8 cellular contexts compared by ENCODE assay signal in genomic region chr21:17139189-17139588, GRCh38.
A peak's percentile ranks its signal among the peaks of the same experiment; 100 is the strongest.
DNase-seq lines count a peak whose midpoint lies in the region; ATAC-seq and TF ChIP-seq lines count a peak whose summit lies in the region.
"Not testable (repeated sequence)": the region's sequence is repeated elsewhere in the genome, so short reads cannot be mapped to it uniquely, and the experiment has no call there.

No MANE protein-coding gene starts in this region.

- H3K27ac Mint-ChIP-seq in activated CD8-positive, alpha-beta memory T cell treated with anti-CD3 and anti-CD28 coated beads, Interleukin-2, amount 10 ng/mL, durations not matched to agents 7 days and 5 days = peak overlapping the region; percentile 64
- H3K27ac Mint-ChIP-seq in central memory CD8-positive, alpha-beta T cell (ENCODE audit: low read depth) = peak overlapping the region; percentile 69

- peak overlapping the region; percentile 71 for H3K4me3 Mint-ChIP-seq in activated CD8-positive, alpha-beta memory T cell treated with anti-CD3 and anti-CD28 coated beads, Interleukin-2, amount 10 ng/mL, durations not matched to agents 7 days and 5 days
- H3K4me3 Mint-ChIP-seq in central memory CD8-positive, alpha-beta T cell = peak overlapping the region; percentile 47

- not testable (repeated sequence) for H2BK120ac ChIP-seq in mesenchymal stem cell (ENCODE audit: low read depth, low read length)

- H4K91ac ChIP-seq in mesenchymal stem cell (ENCODE audit: low read length) = not testable (repeated sequence)

- not testable (repeated sequence) for H4K20me1 ChIP-seq in OCI-LY7 (ENCODE audit: insufficient read depth, low read length)

- not testable (repeated sequence) for H2AFZ ChIP-seq in OCI-LY7 (ENCODE audit: low read length); mesenchymal stem cell (ENCODE audit: low read depth, low read length)

- not testable (repeated sequence) for ATAC-seq in activated CD8-positive, alpha-beta memory T cell treated with anti-CD3 and anti-CD28 coated beads, Interleukin-2, amount 10 ng/mL, durations not matched to agents 7 days and 5 days; central memory CD8-positive, alpha-beta T cell (replicated peaks; ENCODE audit: extremely low read depth, poor library complexity, severe bottlenecking)
- ATAC-seq in Right ventricle myocardium superior (ENCODE audit: poor library complexity) (peak; percentile 29), sciatic nerve (peak; percentile 35)

- H2BK12ac ChIP-seq in mesenchymal stem cell (ENCODE audit: low read length in 2 of 2) = not testable (repeated sequence)

- H2BK5ac ChIP-seq in mesenchymal stem cell (ENCODE audit: low read depth, low read length, poor library complexity, severe bottlenecking) = not testable (repeated sequence)

- H3K4me2 ChIP-seq in OCI-LY7 (ENCODE audit: low read length); mesenchymal stem cell (ENCODE audit: low read length, poor library complexity, severe bottlenecking): not testable (repeated sequence)

- H3K27me3 ChIP-seq in mesenchymal stem cell (ENCODE audit: control insufficient read depth in 1 of 2, insufficient read depth in 1 of 2, low read length in 2 of 2); uterus: not testable (repeated sequence)

- H3K14ac ChIP-seq in mesenchymal stem cell (ENCODE audit: low read length in 2 of 2) = not testable (repeated sequence)

- H3K18ac ChIP-seq in mesenchymal stem cell (ENCODE audit: low read depth in 1 of 2, low read length in 2 of 2) = not testable (repeated sequence)

- H4K8ac ChIP-seq in mesenchymal stem cell (ENCODE audit: low read length) = not testable (repeated sequence)

- not testable (repeated sequence) for BruUV-seq in OCI-LY7 (replicated peaks; lab: Mats Ljungman, UMichigan)

- CTCF ChIA-PET in OCI-LY7 (lab: Charles Lee; ENCODE audit: unreplicated experiment) = interaction anchor here (0.6 kb wide), 1 partner anchor 83 kb away, joined by 4 read pairs; no protein-coding TSS in a partner anchor
- CTCF ChIA-PET in activated CD8-positive, alpha-beta memory T cell treated with anti-CD3 and anti-CD28 coated beads, Interleukin-2, amount 10 ng/mL, durations not matched to agents 7 days and 5 days (lab: Charles Lee) = not testable (repeated sequence)

- not testable (repeated sequence) for H3K9me2 ChIP-seq in OCI-LY7 (ENCODE audit: insufficient read depth, low read length)

- TF ChIP-seq POLR2A in uterus (IDR thresholded peaks at IDR 0.05) = not testable (repeated sequence)

- H3K36me3 ChIP-seq in OCI-LY7 (ENCODE audit: insufficient read depth, low read length); mesenchymal stem cell (ENCODE audit: control insufficient read depth in 1 of 2, insufficient read depth in 2 of 2, low read depth in 1 of 2, low read length in 2 of 2); uterus: not testable (repeated sequence)

- H3K79me2 ChIP-seq in OCI-LY7 (ENCODE audit: insufficient read depth, low read depth, low read length) = not testable (repeated sequence)

- H3K23ac ChIP-seq in mesenchymal stem cell (ENCODE audit: low read length in 2 of 2) = not testable (repeated sequence)

- H2BK15ac ChIP-seq in mesenchymal stem cell (ENCODE audit: low read depth, poor library complexity, severe bottlenecking) = not testable (repeated sequence)

- not testable (repeated sequence) for TF ChIP-seq CTCF in OCI-LY7 (conservative IDR thresholded peaks at IDR 0.05; ENCODE audit: low read length); uterus (IDR thresholded peaks at IDR 0.05)

- peak overlapping the region; percentile 86 for H3K9ac ChIP-seq in mesenchymal stem cell (ENCODE audit: low read length)

- WGBS in mesenchymal stem cell = 74% methylated on average over 2 of the region's 3 CpGs

- H3K27ac ChIP-seq in OCI-LY7 (ENCODE audit: low read depth, low read length, poor library complexity, severe bottlenecking); mesenchymal stem cell (ENCODE audit: low read length, poor library complexity, severe bottlenecking): not testable (repeated sequence)
- peak overlapping the region; percentile 88 to 91 for H3K27ac ChIP-seq in uterus

- H3K4me3 ChIP-seq in OCI-LY7 (ENCODE audit: low read depth, low read length, poor library complexity, severe bottlenecking) (peak overlapping the region; percentile 28), mesenchymal stem cell (ENCODE audit: insufficient read depth in 1 of 2, low read depth in 1 of 2, low read length in 2 of 2) (peak overlapping the region in 1 of 2 experiments; percentile 83), uterus (peak overlapping the region; percentile 35 to 42)

- intact Hi-C loops in OCI-LY7 (cut with micrococcal nuclease; ENCODE audit: unreplicated experiment); Right ventricle myocardium superior (cut with DNase I); sciatic nerve (cut with DNase I); uterus (cut with DNase I; ENCODE audit: low total_unique reads): not testable (repeated sequence)

- not testable (repeated sequence) for H2AK5ac ChIP-seq in mesenchymal stem cell (ENCODE audit: low read length, severe bottlenecking)

- not testable (repeated sequence) for H3K4ac ChIP-seq in mesenchymal stem cell (ENCODE audit: low read depth in 1 of 2, low read length in 2 of 2)

- H3K9me3 ChIP-seq in OCI-LY7 (ENCODE audit: low read length); mesenchymal stem cell (ENCODE audit: control insufficient read depth, low read length); uterus: not testable (repeated sequence)

- peak; percentile 14 for DNase-seq in DMS53 (lab: John Stamatoyannopoulos, UW)
- not testable (repeated sequence) for DNase-seq in OCI-LY7 (ENCODE audit: low spot score); activated CD8-positive, alpha-beta memory T cell treated with anti-CD3 and anti-CD28 coated beads, Interleukin-2, amount 10 ng/mL, durations not matched to agents 7 days and 5 days; central memory CD8-positive, alpha-beta T cell (ENCODE audit: low spot score in 2 of 2); Right ventricle myocardium superior; mesenchymal stem cell; sciatic nerve (ENCODE audit: low spot score); uterus

- not testable (repeated sequence) for H3K4me1 Mint-ChIP-seq in activated CD8-positive, alpha-beta memory T cell treated with anti-CD3 and anti-CD28 coated beads, Interleukin-2, amount 10 ng/mL, durations not matched to agents 7 days and 5 days; central memory CD8-positive, alpha-beta T cell

- not testable (repeated sequence) for H3K27me3 Mint-ChIP-seq in activated CD8-positive, alpha-beta memory T cell treated with anti-CD3 and anti-CD28 coated beads, Interleukin-2, amount 10 ng/mL, durations not matched to agents 7 days and 5 days; central memory CD8-positive, alpha-beta T cell

- POLR2A ChIA-PET in OCI-LY7 (lab: Charles Lee) = interaction anchor here (0.6 to 0.9 kb wide), 3 partner anchors 32 to 1179 kb away, joined by 3 to 7 read pairs (median 5); no protein-coding TSS in a partner anchor

- H3K79me1 ChIP-seq in mesenchymal stem cell (replicated peaks; ENCODE audit: low read length, poor library complexity, severe bottlenecking) = not testable (repeated sequence)

- not testable (repeated sequence) for H3K4me1 ChIP-seq in OCI-LY7 (ENCODE audit: insufficient read depth, low read length, poor library complexity, severe bottlenecking); mesenchymal stem cell (ENCODE audit: control insufficient read depth, insufficient read depth, low read depth, low read length); uterus

- H3K9me3 Mint-ChIP-seq in activated CD8-positive, alpha-beta memory T cell treated with anti-CD3 and anti-CD28 coated beads, Interleukin-2, amount 10 ng/mL, durations not matched to agents 7 days and 5 days (ENCODE audit: low read depth); central memory CD8-positive, alpha-beta T cell: not testable (repeated sequence)

- H3K36me3 Mint-ChIP-seq in activated CD8-positive, alpha-beta memory T cell treated with anti-CD3 and anti-CD28 coated beads, Interleukin-2, amount 10 ng/mL, durations not matched to agents 7 days and 5 days; central memory CD8-positive, alpha-beta T cell (ENCODE audit: insufficient read depth): not testable (repeated sequence)
